7 cellular contexts compared by ENCODE assay signal in the genomic region with DNA sequence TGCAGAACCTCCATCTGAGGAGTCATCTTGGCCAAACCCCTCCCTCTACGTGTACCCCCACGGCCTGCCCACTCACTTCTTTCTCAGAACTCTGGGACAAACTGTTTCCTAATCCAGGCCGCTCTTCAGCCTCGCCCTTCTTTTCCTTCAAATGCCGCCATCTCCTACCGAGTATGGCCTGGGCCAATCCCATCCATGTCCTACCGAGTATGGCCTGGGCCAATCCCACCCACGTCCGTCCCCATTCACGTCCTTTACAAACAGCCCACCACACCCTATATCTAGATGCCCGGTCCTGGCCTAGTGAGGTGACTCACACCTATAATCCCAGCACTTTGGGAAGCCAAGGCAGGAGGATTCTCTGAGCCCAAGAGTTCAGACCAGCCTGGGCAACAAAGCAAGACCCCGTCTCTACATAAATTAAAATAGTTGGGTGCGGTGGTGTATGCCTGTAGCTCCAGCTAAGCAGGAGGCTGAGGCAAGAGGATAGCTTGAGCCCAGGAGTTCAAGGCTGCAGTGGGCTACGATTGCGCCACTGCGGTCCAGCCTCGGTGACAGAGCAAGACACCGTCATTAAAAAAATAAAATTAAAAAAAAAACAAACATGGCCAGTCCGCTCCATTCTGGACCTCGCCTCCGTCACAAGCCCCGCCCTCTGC. TPM values are rescaled to one million over a fixed set of nuclear protein-coding genes. Genes with fewer than 3 reads are reported as not detected.
DNase-seq lines count a peak whose midpoint lies in the region; ATAC-seq and TF ChIP-seq lines count a peak whose summit lies in the region.

No MANE protein-coding gene starts in this region.

- H3K4me3 Mint-ChIP-seq in stimulated activated naive CD8-positive, alpha-beta T cell treated with anti-CD3 and anti-CD28 coated beads, Interleukin-15, amount 100 ng/mL, for 72 hours, result peak overlapping the region; percentile 92 to 94

- H3K27ac Mint-ChIP-seq in activated naive CD4-positive, alpha-beta T cell treated with anti-CD3 and anti-CD28 coated beads, Interleukin-2, amount 50 U/mL, for 72 hours, result peak overlapping the region; percentile 92 to 97
- peak overlapping the region; percentile 69 to 86 for H3K27ac Mint-ChIP-seq in stimulated activated naive CD8-positive, alpha-beta T cell treated with anti-CD3 and anti-CD28 coated beads, Interleukin-15, amount 100 ng/mL, for 72 hours

- H3K27ac ChIP-seq in HL-60 (replicated peaks) (no peak overlapping the region), caudate nucleus (ENCODE audit: low read depth, low read length) (no peak overlapping the region)

- no peak for TF ChIP-seq CTCF in HL-60 (IDR thresholded peaks at IDR 0.05; ENCODE audit: insufficient read depth, low read length)

- H3K4me3 ChIP-seq in HL-60 (replicated peaks; ENCODE audit: insufficient read depth, low read length), result peak overlapping the region; percentile 92
- H3K4me3 ChIP-seq in iPS-18c (ENCODE audit: insufficient read depth, low read depth, low read length), result peak overlapping the region; percentile 88

- H3K27me3 Mint-ChIP-seq in stimulated activated naive CD8-positive, alpha-beta T cell treated with anti-CD3 and anti-CD28 coated beads, Interleukin-15, amount 100 ng/mL, for 72 hours, result no peaks in the 10 kb centered on the region

- no peaks in the 10 kb centered on the region for H3K9me3 ChIP-seq in iPS-18c (ENCODE audit: control insufficient read depth, insufficient read depth, low read length)

- DNase-seq in HL-60 (ENCODE audit: low read depth in 1 of 2, low spot score in 1 of 2) (no peak), caudate nucleus (lab: John Stamatoyannopoulos, UW) (no peak), NCI-H2196 treated with DMSO at 0.1 percent for 48 hours (lab: John Stamatoyannopoulos, UW; ENCODE audit: unreplicated experiment) (no peak)
- DNase-seq in activated naive CD4-positive, alpha-beta T cell treated with anti-CD3 and anti-CD28 coated beads, Interleukin-2, amount 50 U/mL, for 72 hours (ENCODE audit: low spot score in 2 of 2), result no peak
- DNase-seq in stimulated activated naive CD8-positive, alpha-beta T cell treated with anti-CD3 and anti-CD28 coated beads, Interleukin-15, amount 100 ng/mL, for 72 hours, result no peak

- no peaks in the 10 kb centered on the region for H3K9me3 Mint-ChIP-seq in activated naive CD4-positive, alpha-beta T cell treated with anti-CD3 and anti-CD28 coated beads, Interleukin-2, amount 50 U/mL, for 72 hours
- H3K9me3 Mint-ChIP-seq in stimulated activated naive CD8-positive, alpha-beta T cell treated with anti-CD3 and anti-CD28 coated beads, Interleukin-15, amount 100 ng/mL, for 72 hours, result no peaks in the 10 kb centered on the region

- H3K36me3 Mint-ChIP-seq in activated naive CD4-positive, alpha-beta T cell treated with anti-CD3 and anti-CD28 coated beads, Interleukin-2, amount 50 U/mL, for 72 hours, result peaks cover 0 to 5% of the 10 kb centered on the region in 2 donors

- ATAC-seq in activated naive CD4-positive, alpha-beta T cell treated with anti-CD3 and anti-CD28 coated beads, Interleukin-2, amount 50 U/mL, for 72 hours, result no peak
- no peak for ATAC-seq in stimulated activated naive CD8-positive, alpha-beta T cell treated with anti-CD3 and anti-CD28 coated beads, Interleukin-15, amount 100 ng/mL, for 72 hours
- no peak for ATAC-seq in GM19395 (IDR thresholded peaks at IDR 0.05; ENCODE audit: unreplicated experiment)

- H3K27me3 ChIP-seq in HL-60 (ENCODE audit: insufficient read depth, poor library complexity, severe bottlenecking), result no peaks in the 10 kb centered on the region

- H3K4me1 Mint-ChIP-seq in stimulated activated naive CD8-positive, alpha-beta T cell treated with anti-CD3 and anti-CD28 coated beads, Interleukin-15, amount 100 ng/mL, for 72 hours, result peaks cover 28% of the 10 kb centered on the region

RNA-seq across cellular contexts. Expression of a gene that starts 1.0 kb away (rescaled TPM):
- 10 to 100 TPM; 41.4 to 51.0 TPM for total RNA-seq in activated naive CD4-positive, alpha-beta T cell treated with anti-CD3 and anti-CD28 coated beads, Interleukin-2, amount 50 U/mL, for 72 hours

RNA-seq across cellular contexts. Expression of a gene that starts 27.8 kb away (rescaled TPM):
- under 1 TPM in 1 of 2 donors, not detected in 1; 0.58 TPM for total RNA-seq in activated naive CD4-positive, alpha-beta T cell treated with anti-CD3 and anti-CD28 coated beads, Interleukin-2, amount 50 U/mL, for 72 hours
